Comparison of ENCODE assay signal across 11 cellular contexts in the genomic region with DNA sequence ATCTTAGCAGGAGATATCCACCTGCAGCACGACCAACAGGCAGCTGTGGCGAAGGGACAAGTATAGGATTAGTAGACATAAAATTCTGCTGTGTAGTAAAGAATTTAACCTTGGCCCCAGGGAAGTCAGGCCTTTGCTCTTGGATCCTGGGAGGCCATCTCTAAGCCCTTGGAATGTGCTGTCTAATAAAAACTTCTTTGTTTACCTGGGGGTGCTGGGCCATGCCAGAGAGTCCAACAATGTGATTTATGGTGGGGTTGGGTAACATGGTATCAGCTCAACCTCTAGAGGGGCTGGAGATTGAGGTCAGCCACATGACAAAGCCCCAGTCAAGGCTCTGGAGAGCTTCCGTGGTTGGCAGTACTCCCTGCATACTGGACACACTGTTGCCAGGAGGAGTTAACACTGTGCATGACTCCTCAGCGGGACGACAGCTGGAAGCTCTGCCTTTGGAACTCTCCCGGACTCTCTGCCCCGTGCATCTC. TPM values are rescaled to one million over a fixed set of nuclear protein-coding genes. Genes with fewer than 3 reads are reported as not detected.
A peak's percentile ranks its signal among the peaks of the same experiment; 100 is the strongest.
DNase-seq lines count a peak whose midpoint lies in the region; ATAC-seq, FAIRE-seq and TF ChIP-seq lines count a peak whose summit lies in the region.
"Had no signal": no experiment of that assay in that cellular context is flagged by ENCODE, and none has a peak within 500 bp of the region (broad histone marks: within the 10 kb centered on the region; RNA-seq: fewer than 3 reads in every experiment).

No MANE protein-coding gene starts in this region.

- WGBS in body of pancreas, 2 donors, result 42 to 54% methylated on average over 6 to 7 of the region's 7 CpGs
- 26 to 43% (median 36%) methylated on average over 7 of the region's 7 CpGs for WGBS in small intestine, 3 donors
- WGBS in mesendoderm (ENCODE audit: extremely low coverage, insufficient coverage, low lambda C conversion rate), result no CpG with 5 or more reads among the region's 7 CpGs

- H2BK5ac ChIP-seq in mesendoderm (ENCODE audit: low read length), result no peak overlapping the region

- peak overlapping the region; percentile 2 to 60 (median 35) for H3K27ac ChIP-seq in body of pancreas
- peak overlapping the region in 1 of 2 donors; percentile 3 for H3K27ac ChIP-seq in small intestine (ENCODE audit: low read depth in 1 of 2, low read length in 1 of 2)
- H3K27ac ChIP-seq in mesendoderm (ENCODE audit: low read depth, low read length), result no peak overlapping the region

- no peaks in the 10 kb centered on the region for H3K79me2 ChIP-seq in mesendoderm (ENCODE audit: control insufficient read depth, insufficient read depth, low read length)

- H3K36me3 ChIP-seq in HAP-1 (replicated peaks) (peaks cover 23% of the 10 kb centered on the region), body of pancreas (replicated peaks in 1 of 2; ENCODE audit: insufficient read depth in 1 of 2, low read depth in 2 of 2) (peaks cover 0 to 2% of the 10 kb centered on the region in 2 donors), small intestine (ENCODE audit: control insufficient read depth in 2 of 2, insufficient read depth in 2 of 2, low read length in 2 of 2) (peaks cover 0 to 4% of the 10 kb centered on the region in 2 donors), mesendoderm (ENCODE audit: control insufficient read depth, insufficient read depth, low read length) (peaks cover 29% of the 10 kb centered on the region)

- H3K9me3 ChIP-seq in HAP-1 (no peaks in the 10 kb centered on the region), body of pancreas (no peaks in the 10 kb centered on the region), small intestine (ENCODE audit: control insufficient read depth, low read depth) (no peaks in the 10 kb centered on the region)

- no peak overlapping the region for H3K4ac ChIP-seq in mesendoderm (ENCODE audit: low read depth, low read length)

- intact Hi-C loops in body of pancreas (cut with DNase I), result no loop called here

- no peak overlapping the region for H2AK5ac ChIP-seq in mesendoderm (ENCODE audit: low read length)

- no peak overlapping the region for H3K18ac ChIP-seq in mesendoderm (ENCODE audit: low read length)

- ATAC-seq in body of pancreas (peak; percentile 83), GM18868 (IDR thresholded peaks at IDR 0.05; ENCODE audit: unreplicated experiment) (no peak), HG03095 (IDR thresholded peaks at IDR 0.05; ENCODE audit: unreplicated experiment) (no peak), GM21526 (IDR thresholded peaks at IDR 0.05; ENCODE audit: low FRiP score, unreplicated experiment) (no peak)

- no peak overlapping the region for H2BK120ac ChIP-seq in mesendoderm (ENCODE audit: low read depth, low read length)

- H3K4me1 ChIP-seq in HAP-1 (peaks cover 27% of the 10 kb centered on the region), body of pancreas (peaks cover 65% of the 10 kb centered on the region), small intestine (ENCODE audit: control insufficient read depth in 2 of 2, insufficient read depth in 1 of 2, low read depth in 1 of 2, low read length in 1 of 2) (peaks cover 0 to 6% of the 10 kb centered on the region in 2 donors), mesendoderm (ENCODE audit: control insufficient read depth, low read depth, low read length) (no peaks in the 10 kb centered on the region)

- no peaks in the 10 kb centered on the region for H3K27me3 ChIP-seq in HAP-1 (ENCODE audit: low read depth)
- H3K27me3 ChIP-seq in body of pancreas, result no peaks in the 10 kb centered on the region
- H3K27me3 ChIP-seq in small intestine (ENCODE audit: control insufficient read depth in 2 of 2, insufficient read depth in 2 of 2, low read length in 2 of 2), result no peaks in the 10 kb centered on the region
- H3K27me3 ChIP-seq in mesendoderm (ENCODE audit: insufficient read depth, low read length, poor library complexity), result no peaks in the 10 kb centered on the region

- no peak overlapping the region for H4K8ac ChIP-seq in mesendoderm (ENCODE audit: low read depth, low read length)

- in situ Hi-C loops in HAP-1 (cut with MboI; ENCODE audit: low sequenced_read_pairs), result no loop called here

- TF ChIP-seq CTCF in body of pancreas (IDR thresholded peaks at IDR 0.05), result no peak

- H3K4me3 ChIP-seq in HAP-1, result no peak overlapping the region
- no peak overlapping the region for H3K4me3 ChIP-seq in body of pancreas
- no peak overlapping the region for H3K4me3 ChIP-seq in small intestine (ENCODE audit: low read depth in 1 of 2, low read length in 2 of 2)
- no peak overlapping the region for H3K4me3 ChIP-seq in mesendoderm (ENCODE audit: low read length)

- H3K23ac ChIP-seq in mesendoderm (ENCODE audit: low read length), result no peak overlapping the region

- H3K9ac ChIP-seq in mesendoderm (ENCODE audit: low read length), result no peak overlapping the region

- no peak overlapping the region for H4K5ac ChIP-seq in mesendoderm (ENCODE audit: low read length)

- DNase-seq in HAP-1 (ENCODE audit: low spot score in 2 of 2) (peak; percentile 73 to 80), body of pancreas (peak; percentile 35 to 70 (median 52)), left kidney (ENCODE audit: low read depth, low spot score) (peak; percentile 88), small intestine (peak; percentile 51), mesendoderm (no peak)
- DNase-seq: activated T-cell treated with anti-CD3 and anti-CD28 coated beads for 4 hours, NCI-H1436 treated with DMSO at 0.1 percent for 48 hours had no signal

- no peak overlapping the region for H2BK15ac ChIP-seq in mesendoderm (replicated peaks; ENCODE audit: low read depth)

- FAIRE-seq in small intestine (lab: Jason Lieb, UNC), result no peak
- FAIRE-seq: endometrium had no signal

- peak in 1 of 3 donors; percentile 31 for TF ChIP-seq POLR2A in body of pancreas (IDR thresholded peaks at IDR 0.05)

- no peak overlapping the region for H3K56ac ChIP-seq in mesendoderm (ENCODE audit: low read length)

- H3K4me2 ChIP-seq in mesendoderm (ENCODE audit: low read length), result no peak overlapping the region

- no peaks in the 10 kb centered on the region for H3K79me1 ChIP-seq in mesendoderm (ENCODE audit: low read length)

RNA-seq across cellular contexts. Expression of gene HEG1, which starts 52.4 kb away (rescaled TPM):
- 10 to 100 TPM; 45.7 to 46.1 TPM for total RNA-seq in body of pancreas
- 10 to 100 TPM in 1 of 3 donors, under 1 TPM in 2; 0.27 to 16.6 (median 0.45) TPM for polyA plus RNA-seq in small intestine
- 36.8 TPM for polyA plus RNA-seq in mesendoderm (2013, experiment 1 of 2)
- 35.1 TPM for polyA plus RNA-seq in mesendoderm (2013, experiment 2 of 2)
